Comparison of ENCODE assay signal across 31 cellular contexts in genomic region chr5:2847608-2848007, GRCh38.
"Had no signal": no experiment of that assay in that cellular context is flagged by ENCODE, and none has a peak within 500 bp of the region (broad histone marks: within the 10 kb centered on the region; RNA-seq: fewer than 3 reads in every experiment).

No MANE protein-coding gene starts in this region.

- H3K27me3 Mint-ChIP-seq: activated CD4-positive, alpha-beta memory T cell treated with anti-CD3 and anti-CD28 coated beads for 36 hours; activated CD4-positive, alpha-beta T cell treated with anti-CD3 and anti-CD28 coated beads for 36 hours; activated CD4-positive, alpha-beta T cell treated with anti-CD3 and anti-CD28 coated beads, Interleukin-2, amount 10 ng/mL, durations not matched to agents 24 days and 14 days; activated naive CD4-positive, alpha-beta T cell treated with anti-CD3 and anti-CD28 coated beads, Interleukin-2, amount 50 U/mL, for 24 hours; activated naive CD8-positive, alpha-beta T cell treated with anti-CD3 and anti-CD28 coated beads for 36 hours; activated naive CD8-positive, alpha-beta T cell treated with anti-CD3 and anti-CD28 coated beads, Interleukin-2, amount 50 U/mL, for 24 hours; activated T-helper 17 cell treated with anti-CD3 and anti-CD28 coated beads, Interleukin-2, amount 50 U/mL, for 72 hours; central memory CD8-positive, alpha-beta T cell; dendritic cell treated with granulocyte-macrophage colony-stimulating factor and Interleukin-4, amounts not matched to agents 40 ng/mL and 50 ng/mL, for 4 days had no signal

- ATAC-seq: activated CD4-positive, alpha-beta T cell treated with anti-CD3 and anti-CD28 coated beads for 36 hours; activated naive CD8-positive, alpha-beta T cell treated with anti-CD3 and anti-CD28 coated beads, Interleukin-2, amount 50 U/mL, for 24 hours; activated T-cell treated with anti-CD3 and anti-CD28 coated beads, Interleukin-2, amount 50 U/mL, for 4 hours; activated T-helper 17 cell treated with anti-CD3 and anti-CD28 coated beads, Interleukin-2, amount 50 U/mL, for 72 hours; body of pancreas; gastrocnemius medialis; heart left ventricle had no signal

- DNase-seq: activated CD4-positive, alpha-beta memory T cell treated with anti-CD3 and anti-CD28 coated beads for 36 hours; activated CD4-positive, alpha-beta T cell treated with anti-CD3 and anti-CD28 coated beads for 36 hours; activated CD4-positive, alpha-beta T cell treated with anti-CD3 and anti-CD28 coated beads, Interleukin-2, amount 10 ng/mL, durations not matched to agents 24 days and 14 days; activated CD4-positive, CD25-positive, alpha-beta regulatory T cell; activated CD4-positive, CD25-positive, alpha-beta regulatory T cell treated with anti-CD3 and anti-CD28 coated beads, Interleukin-2, amount 50 U/mL, for 72 hours; activated CD8-positive, alpha-beta memory T cell treated with anti-CD3 and anti-CD28 coated beads, Interleukin-2, amount 50 U/mL, for 48 hours; activated effector memory CD4-positive, alpha-beta T cell treated with Interleukin-2 at 50 U/mL for 16 hours; activated gamma-delta T cell treated with Interleukin-2 at 50 U/mL for 16 hours; activated naive CD4-positive, alpha-beta T cell treated with Interleukin-2 at 50 U/mL for 16 hours; activated naive CD8-positive, alpha-beta T cell treated with anti-CD3 and anti-CD28 coated beads for 36 hours; activated naive CD8-positive, alpha-beta T cell treated with anti-CD3 and anti-CD28 coated beads, Interleukin-2, amount 50 U/mL, for 24 hours; activated T-cell treated with anti-CD3 and anti-CD28 coated beads for 4 hours; activated T-cell treated with anti-CD3 and anti-CD28 coated beads, Interleukin-2, amount 50 U/mL, for 4 hours; adrenal gland; amygdala; aorta; body of pancreas; dorsolateral prefrontal cortex; effector memory CD4-positive, alpha-beta T cell; endodermal cell; erythroblast; foreskin fibroblast; gastrocnemius medialis; glutamatergic neuron; heart left ventricle; T-helper 2 cell had no signal

- H3K36me3 ChIP-seq: adrenal gland, gastrocnemius medialis, heart left ventricle had no signal

- H3K4me3 Mint-ChIP-seq: activated CD4-positive, alpha-beta memory T cell treated with anti-CD3 and anti-CD28 coated beads for 36 hours; activated CD4-positive, alpha-beta T cell treated with anti-CD3 and anti-CD28 coated beads for 36 hours; activated CD4-positive, alpha-beta T cell treated with anti-CD3 and anti-CD28 coated beads, Interleukin-2, amount 10 ng/mL, durations not matched to agents 24 days and 14 days; activated naive CD4-positive, alpha-beta T cell treated with anti-CD3 and anti-CD28 coated beads, Interleukin-2, amount 50 U/mL, for 24 hours; activated naive CD8-positive, alpha-beta T cell treated with anti-CD3 and anti-CD28 coated beads for 36 hours; activated naive CD8-positive, alpha-beta T cell treated with anti-CD3 and anti-CD28 coated beads, Interleukin-2, amount 50 U/mL, for 24 hours; activated T-cell treated with anti-CD3 and anti-CD28 coated beads, Interleukin-2, amount 50 U/mL, for 4 hours; activated T-helper 17 cell treated with anti-CD3 and anti-CD28 coated beads, Interleukin-2, amount 50 U/mL, for 72 hours; central memory CD8-positive, alpha-beta T cell; dendritic cell treated with granulocyte-macrophage colony-stimulating factor and Interleukin-4, amounts not matched to agents 40 ng/mL and 50 ng/mL, for 4 days; endodermal cell had no signal

- H3K4me1 ChIP-seq: adrenal gland, body of pancreas, gastrocnemius medialis, heart left ventricle had no signal

- H3K4me1 Mint-ChIP-seq: activated CD4-positive, alpha-beta T cell treated with anti-CD3 and anti-CD28 coated beads for 36 hours; activated CD4-positive, alpha-beta T cell treated with anti-CD3 and anti-CD28 coated beads, Interleukin-2, amount 10 ng/mL, durations not matched to agents 24 days and 14 days; activated naive CD4-positive, alpha-beta T cell treated with anti-CD3 and anti-CD28 coated beads, Interleukin-2, amount 50 U/mL, for 24 hours; activated naive CD8-positive, alpha-beta T cell treated with anti-CD3 and anti-CD28 coated beads for 36 hours; activated naive CD8-positive, alpha-beta T cell treated with anti-CD3 and anti-CD28 coated beads, Interleukin-2, amount 50 U/mL, for 24 hours; activated T-helper 17 cell treated with anti-CD3 and anti-CD28 coated beads, Interleukin-2, amount 50 U/mL, for 72 hours; central memory CD8-positive, alpha-beta T cell; endodermal cell had no signal

- H3K27me3 ChIP-seq: adrenal gland, body of pancreas, gastrocnemius medialis had no signal

- H3K4me3 ChIP-seq: adrenal gland, body of pancreas, coronary artery, dorsolateral prefrontal cortex, gastrocnemius medialis, heart left ventricle had no signal

- H3K9me3 ChIP-seq: adrenal gland, body of pancreas, gastrocnemius medialis, heart left ventricle had no signal

- H3K27ac Mint-ChIP-seq: activated CD4-positive, alpha-beta memory T cell treated with anti-CD3 and anti-CD28 coated beads for 36 hours; activated CD4-positive, alpha-beta T cell treated with anti-CD3 and anti-CD28 coated beads for 36 hours; activated CD4-positive, alpha-beta T cell treated with anti-CD3 and anti-CD28 coated beads, Interleukin-2, amount 10 ng/mL, durations not matched to agents 24 days and 14 days; activated naive CD4-positive, alpha-beta T cell treated with anti-CD3 and anti-CD28 coated beads, Interleukin-2, amount 50 U/mL, for 24 hours; activated naive CD8-positive, alpha-beta T cell treated with anti-CD3 and anti-CD28 coated beads for 36 hours; activated naive CD8-positive, alpha-beta T cell treated with anti-CD3 and anti-CD28 coated beads, Interleukin-2, amount 50 U/mL, for 24 hours; activated T-helper 17 cell treated with anti-CD3 and anti-CD28 coated beads, Interleukin-2, amount 50 U/mL, for 72 hours; dendritic cell treated with granulocyte-macrophage colony-stimulating factor and Interleukin-4, amounts not matched to agents 40 ng/mL and 50 ng/mL, for 4 days; endodermal cell had no signal

- H3K36me3 Mint-ChIP-seq: activated CD4-positive, alpha-beta memory T cell treated with anti-CD3 and anti-CD28 coated beads for 36 hours; activated naive CD4-positive, alpha-beta T cell treated with anti-CD3 and anti-CD28 coated beads, Interleukin-2, amount 50 U/mL, for 24 hours; activated naive CD8-positive, alpha-beta T cell treated with anti-CD3 and anti-CD28 coated beads for 36 hours had no signal

- H3K9me3 Mint-ChIP-seq: activated CD4-positive, alpha-beta memory T cell treated with anti-CD3 and anti-CD28 coated beads for 36 hours; activated CD4-positive, alpha-beta T cell treated with anti-CD3 and anti-CD28 coated beads, Interleukin-2, amount 10 ng/mL, durations not matched to agents 24 days and 14 days; activated naive CD4-positive, alpha-beta T cell treated with anti-CD3 and anti-CD28 coated beads, Interleukin-2, amount 50 U/mL, for 24 hours; activated naive CD8-positive, alpha-beta T cell treated with anti-CD3 and anti-CD28 coated beads for 36 hours; activated naive CD8-positive, alpha-beta T cell treated with anti-CD3 and anti-CD28 coated beads, Interleukin-2, amount 50 U/mL, for 24 hours; dendritic cell treated with granulocyte-macrophage colony-stimulating factor and Interleukin-4, amounts not matched to agents 40 ng/mL and 50 ng/mL, for 4 days; endodermal cell had no signal

- H3K27ac ChIP-seq: adrenal gland, body of pancreas, coronary artery, dorsolateral prefrontal cortex, gastrocnemius medialis, heart left ventricle had no signal
